Comparison of ENCODE assay signal across 12 cellular contexts in genomic region chr5:528625-529511, GRCh38. TPM values are rescaled to one million over a fixed set of nuclear protein-coding genes. Genes with fewer than 3 reads are reported as not detected.
DNase-seq lines count a peak whose midpoint lies in the region; ATAC-seq and TF ChIP-seq lines count a peak whose summit lies in the region.
"Had no signal": no experiment of that assay in that cellular context is flagged by ENCODE, and none has a peak within 500 bp of the region (broad histone marks: within the 10 kb centered on the region; RNA-seq: fewer than 3 reads in every experiment).

No MANE protein-coding gene starts in this region.

- peak overlapping the region; percentile 0 to 73 (median 51) for H3K4me3 Mint-ChIP-seq in naive thymus-derived CD8-positive, alpha-beta T cell
- no peak overlapping the region for H3K4me3 Mint-ChIP-seq in stimulated activated memory B cell treated with anti-CD40 and anti-IgM and Interleukin-4, amounts not matched to agents 10 μg/mL and 1 μg/mL and 100 μg/mL, for 72 hours
- H3K4me3 Mint-ChIP-seq: HFFc6 had no signal

- ATAC-seq in naive thymus-derived CD8-positive, alpha-beta T cell, result peak; percentile 37 to 47
- no peak for ATAC-seq in stimulated activated memory B cell treated with anti-CD40 and anti-IgM and Interleukin-4, amounts not matched to agents 10 μg/mL and 1 μg/mL and 100 μg/mL, for 72 hours

- DNase-seq in NCI-H2029 (lab: John Stamatoyannopoulos, UW) (peak; percentile 22), NCI-H2029 treated with DMSO at 0.1 percent for 48 hours (lab: John Stamatoyannopoulos, UW) (no peak), ELF-1 (ENCODE audit: low read depth, low spot score) (peak; percentile 33), NCI-H526 treated with DMSO at 0.1 percent for 48 hours (lab: John Stamatoyannopoulos, UW) (no peak), 8988T (no peak)
- no peak for DNase-seq in naive thymus-derived CD8-positive, alpha-beta T cell
- DNase-seq: HFFc6, SIG-M5 had no signal

- H3K9me3 Mint-ChIP-seq in naive thymus-derived CD8-positive, alpha-beta T cell, result no peaks in the 10 kb centered on the region
- no peaks in the 10 kb centered on the region for H3K9me3 Mint-ChIP-seq in stimulated activated memory B cell treated with anti-CD40 and anti-IgM and Interleukin-4, amounts not matched to agents 10 μg/mL and 1 μg/mL and 100 μg/mL, for 72 hours
- H3K9me3 Mint-ChIP-seq: HFFc6 had no signal

- peaks cover 0 to 3% (median 0%) of the 10 kb centered on the region in 3 donors for H3K36me3 Mint-ChIP-seq in naive thymus-derived CD8-positive, alpha-beta T cell
- no peaks in the 10 kb centered on the region for H3K36me3 Mint-ChIP-seq in stimulated activated memory B cell treated with anti-CD40 and anti-IgM and Interleukin-4, amounts not matched to agents 10 μg/mL and 1 μg/mL and 100 μg/mL, for 72 hours

- peak overlapping the region; percentile 94 for H3K27ac ChIP-seq in VCaP
- H3K27ac ChIP-seq: ascending aorta, epithelial cell of prostate had no signal

- POLR2A ChIA-PET in naive thymus-derived CD8-positive, alpha-beta T cell (lab: Charles Lee), result interaction anchor here (0.6 kb wide), 1 partner anchor 14 kb away, joined by 3 read pairs; no protein-coding TSS in a partner anchor

- H3K27me3 Mint-ChIP-seq in naive thymus-derived CD8-positive, alpha-beta T cell, result peaks cover 21 to 75% (median 50%) of the 10 kb centered on the region in 5 donors
- H3K27me3 Mint-ChIP-seq in stimulated activated memory B cell treated with anti-CD40 and anti-IgM and Interleukin-4, amounts not matched to agents 10 μg/mL and 1 μg/mL and 100 μg/mL, for 72 hours, result peaks cover 66% of the 10 kb centered on the region

- TF ChIP-seq CTCF in VCaP (conservative IDR thresholded peaks at IDR 0.05), result no peak

- peaks cover 13 to 46% (median 33%) of the 10 kb centered on the region in 4 donors for H3K4me1 Mint-ChIP-seq in naive thymus-derived CD8-positive, alpha-beta T cell
- H3K4me1 Mint-ChIP-seq in stimulated activated memory B cell treated with anti-CD40 and anti-IgM and Interleukin-4, amounts not matched to agents 10 μg/mL and 1 μg/mL and 100 μg/mL, for 72 hours, result peaks cover 41% of the 10 kb centered on the region

- H3K27ac Mint-ChIP-seq in naive thymus-derived CD8-positive, alpha-beta T cell, result no peak overlapping the region
- H3K27ac Mint-ChIP-seq in stimulated activated memory B cell treated with anti-CD40 and anti-IgM and Interleukin-4, amounts not matched to agents 10 μg/mL and 1 μg/mL and 100 μg/mL, for 72 hours, result no peak overlapping the region
- H3K27ac Mint-ChIP-seq: HFFc6 had no signal

RNA-seq across cellular contexts. Expression of gene SLC9A3, which starts 4.6 kb away (rescaled TPM):
- total RNA-seq in naive thymus-derived CD8-positive, alpha-beta T cell, result 1 to 10 TPM; 2.4 to 2.6 TPM
- 1 to 10 TPM in 2 of 3 donors, under 1 TPM in 1; 0.98 to 3.3 (median 2.4) TPM for polyA plus RNA-seq in naive thymus-derived CD8-positive, alpha-beta T cell

Comparison
In these comparisons a context has a peak if more than half of its experiments do, and no peak if none do; other contexts are left out.
1. DNase-seq: peak in NCI-H2029 (single experiment) and ELF-1 (single experiment); none in NCI-H2029 treated with DMSO at 0.1 percent for 48 hours (single experiment), naive thymus-derived CD8-positive, alpha-beta T cell (0 of 10), NCI-H526 treated with DMSO at 0.1 percent for 48 hours (single experiment) and 8988T (single experiment).